ENCODE assay signal across 8 cellular contexts in genomic region chr1:31788825-31789256, GRCh38. TPM values are rescaled to one million over a fixed set of nuclear protein-coding genes. Genes with fewer than 3 reads are reported as not detected.
DNase-seq lines count a peak whose midpoint lies in the region; ATAC-seq and TF ChIP-seq lines count a peak whose summit lies in the region.

No MANE protein-coding gene starts in this region.

- H3K27ac Mint-ChIP-seq in CD14-positive monocyte, result peak overlapping the region; percentile 98 to 100 (median 99)
- H3K27ac Mint-ChIP-seq in activated CD4-positive, alpha-beta memory T cell treated with anti-CD3 and anti-CD28 coated beads for 36 hours, result no peak overlapping the region

- POLR2A ChIA-PET in activated CD4-positive, alpha-beta memory T cell treated with anti-CD3 and anti-CD28 coated beads for 36 hours (lab: Charles Lee), result interaction anchor here (1.3 to 1.7 kb wide), 5 partner anchors 20 to 144 kb away, joined by 3 to 8 read pairs (median 5); partner anchors contain the start of gene PEF1

- H3K14ac ChIP-seq in trophoblast cell (ENCODE audit: low read length), result no peak overlapping the region

- H3K27ac ChIP-seq in HUES6 (ENCODE audit: low read depth, low read length) (no peak overlapping the region), trophoblast cell (ENCODE audit: low read depth, low read length) (no peak overlapping the region)

- H3K9ac ChIP-seq in HUES6 (ENCODE audit: low read length) (peak overlapping the region; percentile 25), trophoblast cell (ENCODE audit: low read length) (no peak overlapping the region)

- CTCF ChIA-PET in activated CD4-positive, alpha-beta memory T cell treated with anti-CD3 and anti-CD28 coated beads for 36 hours (lab: Charles Lee), result interaction anchor here (0.6 to 6.9 kb wide), 64 partner anchors 9 to 606 kb away, joined by 3 to 139 read pairs (median 4); partner anchors contain the start of genes ADGRB2, BSDC1, COL16A1 and PEF1

- H4K12ac ChIP-seq in trophoblast cell (ENCODE audit: low read depth, low read length), result no peak overlapping the region

- no peak overlapping the region for H3K4ac ChIP-seq in trophoblast cell (ENCODE audit: low read depth, low read length)

- H2BK120ac ChIP-seq in trophoblast cell (ENCODE audit: insufficient read depth, low read length, poor library complexity), result no peak overlapping the region

- no peak overlapping the region for H3K23ac ChIP-seq in trophoblast cell (ENCODE audit: low read length)

- peaks cover 2% of the 10 kb centered on the region for H3K79me2 ChIP-seq in trophoblast cell (ENCODE audit: control insufficient read depth, insufficient read depth, low read length, poor library complexity)

- H3K4me1 ChIP-seq in HUES6 (ENCODE audit: control insufficient read depth, insufficient read depth, low read length) (peaks cover 12% of the 10 kb centered on the region), trophoblast cell (ENCODE audit: control insufficient read depth in 1 of 2, insufficient read depth in 2 of 2, low read length in 2 of 2) (peaks cover 5 to 8% of the 10 kb centered on the region in 2 experiments)

- peaks cover 0 to 13% (median 2%) of the 10 kb centered on the region in 3 donors for H3K27me3 Mint-ChIP-seq in CD14-positive monocyte (ENCODE audit: low read depth in 3 of 3)
- H3K27me3 Mint-ChIP-seq in activated CD4-positive, alpha-beta memory T cell treated with anti-CD3 and anti-CD28 coated beads for 36 hours, result no peaks in the 10 kb centered on the region

- no peak for DNase-seq in CD14-positive monocyte (ENCODE audit: low spot score)
- DNase-seq in activated CD4-positive, alpha-beta memory T cell treated with anti-CD3 and anti-CD28 coated beads for 36 hours, result no peak
- peak; percentile 68 for DNase-seq in foreskin melanocyte
- peak; percentile 74 to 80 for DNase-seq in trophoblast cell
- no peak for DNase-seq in GM13976 (ENCODE audit: low spot score)

- H3K4me1 Mint-ChIP-seq in CD14-positive monocyte, result peaks cover 8% of the 10 kb centered on the region
- H3K4me1 Mint-ChIP-seq in activated CD4-positive, alpha-beta memory T cell treated with anti-CD3 and anti-CD28 coated beads for 36 hours (ENCODE audit: low read depth), result peaks cover 13% of the 10 kb centered on the region

- H2AFZ ChIP-seq in trophoblast cell (ENCODE audit: insufficient read depth, low read length, poor library complexity), result peak overlapping the region; percentile 70

- no peak overlapping the region for H3K18ac ChIP-seq in trophoblast cell (ENCODE audit: low read length)

- H3K79me1 ChIP-seq in trophoblast cell (ENCODE audit: low read length), result peaks cover 3% of the 10 kb centered on the region

- peak overlapping the region; percentile 25 for H4K91ac ChIP-seq in trophoblast cell (ENCODE audit: low read depth, low read length)

- H3K9me3 ChIP-seq in HUES6 (ENCODE audit: control insufficient read depth, insufficient read depth, low read depth, low read length), result no peaks in the 10 kb centered on the region
- peaks cover 2% of the 10 kb centered on the region for H3K9me3 ChIP-seq in trophoblast cell (ENCODE audit: insufficient read depth, low read depth, low read length)

- TF ChIP-seq CTCF in CD14-positive monocyte (IDR thresholded peaks at IDR 0.05) (no peak), GM13976 (IDR thresholded peaks at IDR 0.05; ENCODE audit: borderline replicate concordance, control extremely low read depth, extremely low read depth, insufficient read depth, missing control alignments) (no peak)

- H3K4me3 ChIP-seq in HUES6 (ENCODE audit: low read depth, low read length) (peak overlapping the region; percentile 87), trophoblast cell (ENCODE audit: low read depth, low read length) (peak overlapping the region; percentile 73)

- peak overlapping the region; percentile 94 to 95 for H3K4me3 Mint-ChIP-seq in CD14-positive monocyte
- H3K4me3 Mint-ChIP-seq in activated CD4-positive, alpha-beta memory T cell treated with anti-CD3 and anti-CD28 coated beads for 36 hours, result peak overlapping the region; percentile 80

- H3K4me2 ChIP-seq in trophoblast cell (ENCODE audit: low read length), result peak overlapping the region; percentile 96

- H3K36me3 ChIP-seq in HUES6 (ENCODE audit: control insufficient read depth, insufficient read depth, low read length), result no peaks in the 10 kb centered on the region
- H3K36me3 ChIP-seq in trophoblast cell (ENCODE audit: control insufficient read depth in 1 of 2, insufficient read depth in 2 of 2, low read length in 2 of 2), result no peaks in the 10 kb centered on the region

- H2BK12ac ChIP-seq in trophoblast cell (ENCODE audit: low read length), result no peak overlapping the region

- H4K8ac ChIP-seq in trophoblast cell (ENCODE audit: low read depth, low read length), result no peak overlapping the region

- no CpG with 5 or more reads among the region's 22 CpGs for WGBS in trophoblast cell (ENCODE audit: extremely low coverage, insufficient coverage, insufficient read length)

- no peaks in the 10 kb centered on the region for H3K27me3 ChIP-seq in HUES6 (ENCODE audit: control insufficient read depth, insufficient read depth, low read length)
- H3K27me3 ChIP-seq in trophoblast cell (ENCODE audit: insufficient read depth, low read length), result no peaks in the 10 kb centered on the region

- in situ Hi-C loops in GM13976 (cut with MboI; ENCODE audit: low sequenced_read_pairs, unreplicated experiment), result no loop called here

- ATAC-seq in GM19351 (IDR thresholded peaks at IDR 0.05; ENCODE audit: unreplicated experiment) (peak; percentile 23), HG03571 (IDR thresholded peaks at IDR 0.05; ENCODE audit: unreplicated experiment) (no peak)

- no peak overlapping the region for H2BK5ac ChIP-seq in trophoblast cell (ENCODE audit: low read depth, low read length, poor library complexity)

- intact Hi-C loops in CD14-positive monocyte (cut with micrococcal nuclease), result loop anchor here (1.0 to 10.0 kb wide), 8 partner anchors 28 to 1070 kb away; partner anchors contain the start of genes SNRNP40 (in 1 of the 2) and ZCCHC17 (in 1 of the 2)
- intact Hi-C loops in activated CD4-positive, alpha-beta memory T cell treated with anti-CD3 and anti-CD28 coated beads for 36 hours (cut with micrococcal nuclease), result loop anchor here (1.0 to 5.0 kb wide), 8 partner anchors 27 to 492 kb away; partner anchors contain the start of genes COL16A1, SNRNP40 and ZCCHC17

- H3K36me3 Mint-ChIP-seq in CD14-positive monocyte, result no peaks in the 10 kb centered on the region
- H3K36me3 Mint-ChIP-seq in activated CD4-positive, alpha-beta memory T cell treated with anti-CD3 and anti-CD28 coated beads for 36 hours, result no peaks in the 10 kb centered on the region

- H2AK5ac ChIP-seq in trophoblast cell (ENCODE audit: low read length), result no peak overlapping the region

- no peaks in the 10 kb centered on the region for H3K9me3 Mint-ChIP-seq in CD14-positive monocyte
- no peaks in the 10 kb centered on the region for H3K9me3 Mint-ChIP-seq in activated CD4-positive, alpha-beta memory T cell treated with anti-CD3 and anti-CD28 coated beads for 36 hours

RNA-seq across cellular contexts. Expression of gene ADGRB2, which starts 24.7 kb away (rescaled TPM):
- not detected for polyA plus RNA-seq in CD14-positive monocyte
- 1 to 10 TPM; 1.6 to 1.7 TPM for total RNA-seq in activated CD4-positive, alpha-beta memory T cell treated with anti-CD3 and anti-CD28 coated beads for 36 hours
- 9.6 and 10.2 TPM in 2 replicates for polyA plus RNA-seq in trophoblast cell (2013)

RNA-seq across cellular contexts. Expression of gene SPOCD1, which starts 27.0 kb away (rescaled TPM):
- not detected for polyA plus RNA-seq in CD14-positive monocyte
- total RNA-seq in activated CD4-positive, alpha-beta memory T cell treated with anti-CD3 and anti-CD28 coated beads for 36 hours, result under 1 TPM; 0.73 to 0.78 TPM
- polyA plus RNA-seq in trophoblast cell (2013), result 0.83 and 0.87 TPM in 2 replicates

Comparison
In these comparisons a context has a peak if more than half of its experiments do, and no peak if none do; other contexts are left out.
1. DNase-seq: peak in foreskin melanocyte (single experiment) and trophoblast cell (2 of 2); none in CD14-positive monocyte (single experiment), activated CD4-positive, alpha-beta memory T cell treated with anti-CD3 and anti-CD28 coated beads for 36 hours (single experiment) and GM13976 (single experiment).